In the genomic region with DNA sequence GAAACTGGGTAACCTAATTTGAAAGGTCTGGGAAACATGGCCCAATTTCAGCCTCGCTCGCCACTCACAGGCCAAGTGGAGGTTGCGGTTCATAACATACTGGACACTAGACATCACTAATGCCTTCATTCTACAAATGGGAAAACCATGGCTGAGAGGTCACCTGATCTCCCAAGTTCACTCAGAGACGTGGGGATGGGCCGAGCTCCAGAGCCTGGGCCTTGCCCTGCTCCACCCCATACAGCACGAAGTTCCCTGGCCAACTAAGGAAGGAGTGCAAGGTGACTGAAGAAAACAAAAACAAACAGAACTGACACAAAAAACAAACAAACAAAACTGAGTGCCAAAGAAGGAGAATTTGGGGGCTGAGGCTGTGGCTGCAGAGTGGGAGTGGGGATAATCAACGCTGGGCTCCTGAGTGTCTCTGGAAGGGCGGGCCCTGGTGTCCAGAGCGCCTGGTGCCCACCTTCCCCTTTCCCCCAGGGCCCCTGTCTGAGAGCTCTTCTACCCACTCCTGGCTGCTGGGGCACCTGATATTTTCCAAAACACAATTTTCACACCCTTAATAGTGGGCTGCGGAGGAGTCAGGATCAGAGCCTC, we compare ENCODE assay signal across 13 cellular contexts. TPM values are rescaled to one million over a fixed set of nuclear protein-coding genes. Genes with fewer than 3 reads are reported as not detected.
DNase-seq lines count a peak whose midpoint lies in the region; ATAC-seq and TF ChIP-seq lines count a peak whose summit lies in the region.
"Had no signal": no experiment of that assay in that cellular context is flagged by ENCODE, and none has a peak within 500 bp of the region (broad histone marks: within the 10 kb centered on the region; RNA-seq: fewer than 3 reads in every experiment).

No MANE protein-coding gene starts in this region.

- H3K27me3 ChIP-seq in heart right ventricle (peaks cover 0 to 9% (median 4%) of the 10 kb centered on the region in 7 donors), ectodermal cell (ENCODE audit: control insufficient read depth, insufficient read depth, low read length, poor library complexity, severe bottlenecking) (no peaks in the 10 kb centered on the region)

- H3K9me3 Mint-ChIP-seq in naive thymus-derived CD8-positive, alpha-beta T cell, result no peaks in the 10 kb centered on the region
- no peaks in the 10 kb centered on the region for H3K9me3 Mint-ChIP-seq in type B pancreatic cell
- H3K9me3 Mint-ChIP-seq: activated CD4-positive, alpha-beta memory T cell treated with anti-CD3 and anti-CD28 coated beads, Interleukin-2, amount 10 ng/mL, durations not matched to agents 7 days and 5 days had no signal

- H3K36me3 ChIP-seq in heart right ventricle (no peaks in the 10 kb centered on the region), ectodermal cell (ENCODE audit: control insufficient read depth, insufficient read depth, low read length) (no peaks in the 10 kb centered on the region)

- H3K36me3 Mint-ChIP-seq in naive thymus-derived CD8-positive, alpha-beta T cell, result no peaks in the 10 kb centered on the region
- H3K36me3 Mint-ChIP-seq in type B pancreatic cell, result no peaks in the 10 kb centered on the region

- POLR2A ChIA-PET in naive thymus-derived CD8-positive, alpha-beta T cell (lab: Charles Lee), result interaction anchor here (0.5 to 2.9 kb wide), 4 partner anchors 7 to 46 kb away, joined by 3 to 9 read pairs (median 4); a partner anchor contains a TSS

- H3K9me3 ChIP-seq in heart right ventricle (no peaks in the 10 kb centered on the region), ectodermal cell (ENCODE audit: control insufficient read depth, low read length) (no peaks in the 10 kb centered on the region)

- H3K4me3 ChIP-seq in heart right ventricle (no peak overlapping the region), ectodermal cell (ENCODE audit: insufficient read depth, low read depth, low read length) (peak overlapping the region; percentile 14)

- peaks cover 0 to 38% (median 9%) of the 10 kb centered on the region in 9 donors for H3K4me1 ChIP-seq in heart right ventricle
- peaks cover 65% of the 10 kb centered on the region for H3K4me1 ChIP-seq in ectodermal cell (ENCODE audit: control insufficient read depth, insufficient read depth, low read length)

- DNase-seq in heart right ventricle, result no peak
- DNase-seq in cardiac septum (ENCODE audit: low spot score), result no peak
- no peak for DNase-seq in naive thymus-derived CD8-positive, alpha-beta T cell
- no peak for DNase-seq in type B pancreatic cell (ENCODE audit: extremely low spot score, unreplicated experiment)
- DNase-seq in amniotic stem cell (lab: John Stamatoyannopoulos, UW), result no peak
- DNase-seq in NCI-H1105 treated with DMSO at 0.1 percent for 48 hours (lab: John Stamatoyannopoulos, UW), result no peak
- DNase-seq: activated naive CD4-positive, alpha-beta T cell treated with Interleukin-2 at 50 U/mL for 16 hours; hippocampal formation; stimulated activated CD4-positive, alpha-beta T cell treated with anti-CD3 and anti-CD28 coated beads, Interleukin-2, amount 100 ng/mL, for 24 hours; T-helper 9 cell had no signal

- H3K27me3 Mint-ChIP-seq in naive thymus-derived CD8-positive, alpha-beta T cell, result no peaks in the 10 kb centered on the region
- H3K27me3 Mint-ChIP-seq in type B pancreatic cell, result no peaks in the 10 kb centered on the region
- H3K27me3 Mint-ChIP-seq: activated CD4-positive, alpha-beta memory T cell treated with anti-CD3 and anti-CD28 coated beads, Interleukin-2, amount 10 ng/mL, durations not matched to agents 7 days and 5 days had no signal

- H3K4me1 Mint-ChIP-seq in naive thymus-derived CD8-positive, alpha-beta T cell, result peaks cover 10 to 26% (median 19%) of the 10 kb centered on the region in 4 donors
- peaks cover 65% of the 10 kb centered on the region for H3K4me1 Mint-ChIP-seq in type B pancreatic cell (ENCODE audit: unreplicated experiment)

- H3K27ac ChIP-seq in heart right ventricle (peak overlapping the region in 8 of 10 donors; percentile 47 to 90 (median 77)), ectodermal cell (ENCODE audit: insufficient read depth, low read depth, low read length, poor library complexity, severe bottlenecking) (peak overlapping the region; percentile 89)

- ATAC-seq in heart right ventricle (no peak), HG03354 (IDR thresholded peaks at IDR 0.05; ENCODE audit: poor library complexity, severe bottlenecking, unreplicated experiment) (no peak)
- ATAC-seq in naive thymus-derived CD8-positive, alpha-beta T cell, result no peak

- H3K4me3 Mint-ChIP-seq in naive thymus-derived CD8-positive, alpha-beta T cell, result peak overlapping the region in 1 of 10 donors; percentile 15
- peak overlapping the region; percentile 61 for H3K4me3 Mint-ChIP-seq in type B pancreatic cell
- H3K4me3 Mint-ChIP-seq: activated CD4-positive, alpha-beta memory T cell treated with anti-CD3 and anti-CD28 coated beads, Interleukin-2, amount 10 ng/mL, durations not matched to agents 7 days and 5 days had no signal

- no peak for TF ChIP-seq CTCF in heart right ventricle (IDR thresholded peaks at IDR 0.05)
- no peak for TF ChIP-seq CTCF in type B pancreatic cell (conservative IDR thresholded peaks at IDR 0.05)

- intact Hi-C loops in heart right ventricle (cut with DNase I) (no loop called here), cardiac septum (cut with DNase I) (loop anchor here (5.0 kb wide), 1 partner anchor 58 kb away; no protein-coding TSS in a partner anchor)

- WGBS in heart right ventricle, 2 donors, result 75 to 89% methylated on average over 10 of the region's 10 CpGs
- 57% methylated on average over 9 to 10 of the region's 10 CpGs for WGBS in ectodermal cell, 2 experiments

- H3K27ac Mint-ChIP-seq in naive thymus-derived CD8-positive, alpha-beta T cell, result peak overlapping the region in 7 of 10 donors; percentile 3 to 76 (median 26)
- peak overlapping the region; percentile 56 for H3K27ac Mint-ChIP-seq in type B pancreatic cell
- H3K27ac Mint-ChIP-seq: activated CD4-positive, alpha-beta memory T cell treated with anti-CD3 and anti-CD28 coated beads, Interleukin-2, amount 10 ng/mL, durations not matched to agents 7 days and 5 days had no signal

RNA-seq across cellular contexts. Expression of a gene that starts 46.5 kb away (rescaled TPM):
- total RNA-seq in heart right ventricle (100 to 1,000 TPM in 3 of 10 donors, 10 to 100 TPM in 7; 18.1 to 126 (median 78.2) TPM), cardiac septum (77.0 TPM), type B pancreatic cell (ENCODE audit: low replicate concordance) (22.2 and 25.8 TPM in 2 replicates)
- 10 to 100 TPM; 11.0 to 11.8 TPM for polyA plus RNA-seq in heart right ventricle
- 20.8 TPM for polyA plus RNA-seq in ectodermal cell (2013, experiment 1 of 4)
- polyA plus RNA-seq in ectodermal cell (2013, experiment 2 of 4), result 22.5 TPM
- 15.8 TPM for polyA plus RNA-seq in ectodermal cell (2013, experiment 3 of 4)
- 18.6 TPM for polyA plus RNA-seq in ectodermal cell (2013, experiment 4 of 4)
- total RNA-seq in naive thymus-derived CD8-positive, alpha-beta T cell, result 100 to 1,000 TPM; 110 to 112 TPM
- polyA plus RNA-seq in naive thymus-derived CD8-positive, alpha-beta T cell, result 10 to 100 TPM; 56.8 to 88.0 (median 72.6) TPM
